Comparison of ENCODE assay signal across 24 cellular contexts in the genomic region with DNA sequence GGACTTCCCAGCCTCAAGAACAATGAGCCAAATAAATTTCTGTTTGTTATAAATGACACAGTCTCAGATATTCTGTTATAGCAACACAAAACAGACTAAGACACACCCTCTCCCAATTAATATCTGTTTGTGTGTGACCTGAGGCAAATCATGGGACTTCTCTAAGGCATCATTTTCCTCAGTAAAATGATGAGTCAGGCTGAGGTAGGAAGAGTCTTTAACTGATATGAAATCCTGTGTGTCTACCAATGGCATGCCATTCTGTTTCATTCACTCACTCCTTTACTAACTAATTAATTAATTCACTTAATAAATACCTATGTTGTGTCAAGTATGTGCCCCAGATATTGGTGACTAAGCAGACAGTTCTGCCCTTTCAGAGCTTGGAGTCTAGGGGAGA.
DNase-seq lines count a peak whose midpoint lies in the region; ATAC-seq, FAIRE-seq and TF ChIP-seq lines count a peak whose summit lies in the region.
"Had no signal": no experiment of that assay in that cellular context is flagged by ENCODE, and none has a peak within 500 bp of the region (broad histone marks: within the 10 kb centered on the region; RNA-seq: fewer than 3 reads in every experiment).

No MANE protein-coding gene starts in this region.

- H3K4me2 ChIP-seq in astrocyte (ENCODE audit: low read length), result no peak overlapping the region

- H4K20me1 ChIP-seq in astrocyte (ENCODE audit: insufficient read depth, low read length), result peaks cover under 1% of the 10 kb centered on the region

- H3K4me3 Mint-ChIP-seq in activated CD4-positive, alpha-beta T cell treated with anti-CD3 and anti-CD28 coated beads, Interleukin-2, amount 10 ng/mL, durations not matched to agents 24 days and 14 days, result peak overlapping the region; percentile 58
- H3K4me3 Mint-ChIP-seq in astrocyte (ENCODE audit: unreplicated experiment), result no peak overlapping the region
- H3K4me3 Mint-ChIP-seq in natural killer cell treated with Interleukin-12 subunit alpha and Interleukin-12 subunit beta and Interleukin-15 and Interleukin-18, amount 100 ng/mL, for 72 hours, result peak overlapping the region; percentile 3
- H3K4me3 Mint-ChIP-seq: endodermal cell, memory B cell, nephron had no signal

- H3K27me3 ChIP-seq in astrocyte (ENCODE audit: insufficient read depth, low read length), result no peaks in the 10 kb centered on the region

- TF ChIP-seq CTCF in astrocyte (IDR thresholded peaks at IDR 0.05; ENCODE audit: insufficient read depth, low read depth, low read length), result no peak

- H3K27me3 Mint-ChIP-seq in activated CD4-positive, alpha-beta T cell treated with anti-CD3 and anti-CD28 coated beads, Interleukin-2, amount 10 ng/mL, durations not matched to agents 24 days and 14 days, result no peaks in the 10 kb centered on the region
- no peaks in the 10 kb centered on the region for H3K27me3 Mint-ChIP-seq in astrocyte (ENCODE audit: low read depth, unreplicated experiment)
- H3K27me3 Mint-ChIP-seq in natural killer cell treated with Interleukin-12 subunit alpha and Interleukin-12 subunit beta and Interleukin-15 and Interleukin-18, amount 100 ng/mL, for 72 hours, result peaks cover 0 to 2% of the 10 kb centered on the region in 2 donors

- no peak for DNase-seq in activated CD4-positive, alpha-beta T cell treated with anti-CD3 and anti-CD28 coated beads, Interleukin-2, amount 10 ng/mL, durations not matched to agents 24 days and 14 days
- no peak for DNase-seq in activated CD4-positive, alpha-beta T cell treated with anti-CD3 and anti-CD28 coated beads for 48 hours
- DNase-seq in LoVo (ENCODE audit: low spot score) (peak; percentile 15), astrocyte (ENCODE audit: low read depth) (no peak), T-helper 2 cell (no peak), NCI-H510A (lab: John Stamatoyannopoulos, UW) (no peak), midbrain (lab: John Stamatoyannopoulos, UW) (no peak)
- DNase-seq in natural killer cell treated with Interleukin-12 subunit alpha and Interleukin-12 subunit beta and Interleukin-15 and Interleukin-18, amount 100 ng/mL, for 72 hours (ENCODE audit: low spot score), result no peak
- DNase-seq: activated CD4-positive, alpha-beta T cell treated with anti-CD3 and anti-CD28 coated beads for 4 hours; activated T-cell treated with anti-CD3 and anti-CD28 coated beads, Interleukin-2, amount 50 U/mL, for 1 hour; central memory CD4-positive, alpha-beta T cell; DMS53; endodermal cell; Karpas-422; NCI-H1417; NCI-H2171 treated with DMSO at 0.1 percent for 48 hours; stimulated activated CD4-positive, alpha-beta T cell treated with anti-CD3 and anti-CD28 coated beads, Interleukin-4, amount 100 ng/mL, for 4 hours had no signal

- FAIRE-seq in astrocyte (lab: Jason Lieb, UNC), result no peak
- FAIRE-seq: A204.1, islet of Langerhans had no signal

- H3K9me3 ChIP-seq in astrocyte (ENCODE audit: insufficient read depth, low read depth, low read length), result no peaks in the 10 kb centered on the region
- H3K9me3 ChIP-seq: thoracic aorta had no signal

- H3K4me1 Mint-ChIP-seq in activated CD4-positive, alpha-beta T cell treated with anti-CD3 and anti-CD28 coated beads, Interleukin-2, amount 10 ng/mL, durations not matched to agents 24 days and 14 days, result peaks cover 61% of the 10 kb centered on the region
- peaks cover 37% of the 10 kb centered on the region for H3K4me1 Mint-ChIP-seq in astrocyte (ENCODE audit: low read depth, unreplicated experiment)
- H3K4me1 Mint-ChIP-seq in natural killer cell treated with Interleukin-12 subunit alpha and Interleukin-12 subunit beta and Interleukin-15 and Interleukin-18, amount 100 ng/mL, for 72 hours (ENCODE audit: low read depth in 2 of 2), result peaks cover 24 to 31% of the 10 kb centered on the region in 2 donors
- H3K4me1 Mint-ChIP-seq: endodermal cell, memory B cell had no signal

- H3K27ac ChIP-seq in astrocyte (ENCODE audit: low read depth, low read length), result no peak overlapping the region
- H3K27ac ChIP-seq: skin epidermis, thoracic aorta had no signal

- no peaks in the 10 kb centered on the region for H3K79me2 ChIP-seq in astrocyte (ENCODE audit: insufficient read depth, low read length)

- peaks cover 14% of the 10 kb centered on the region for H3K9me3 Mint-ChIP-seq in activated CD4-positive, alpha-beta T cell treated with anti-CD3 and anti-CD28 coated beads, Interleukin-2, amount 10 ng/mL, durations not matched to agents 24 days and 14 days
- H3K9me3 Mint-ChIP-seq in astrocyte (ENCODE audit: unreplicated experiment), result peaks cover 5% of the 10 kb centered on the region
- peaks cover 6% of the 10 kb centered on the region for H3K9me3 Mint-ChIP-seq in natural killer cell treated with Interleukin-12 subunit alpha and Interleukin-12 subunit beta and Interleukin-15 and Interleukin-18, amount 100 ng/mL, for 72 hours
- H3K9me3 Mint-ChIP-seq: memory B cell had no signal

- no peak for ATAC-seq in natural killer cell treated with Interleukin-12 subunit alpha and Interleukin-12 subunit beta and Interleukin-15 and Interleukin-18, amount 100 ng/mL, for 72 hours

- peaks cover 22% of the 10 kb centered on the region for H3K4me1 ChIP-seq in astrocyte (ENCODE audit: insufficient read depth, low read length)

- H3K36me3 ChIP-seq in astrocyte (ENCODE audit: insufficient read depth, low read length), result no peaks in the 10 kb centered on the region
- H3K36me3 ChIP-seq: thoracic aorta had no signal

- H2AFZ ChIP-seq in astrocyte (ENCODE audit: low read depth, low read length), result no peak overlapping the region

- no peak overlapping the region for H3K4me3 ChIP-seq in astrocyte (ENCODE audit: insufficient read depth, low read depth, low read length)
- H3K4me3 ChIP-seq: skin epidermis, thoracic aorta had no signal

- intact Hi-C loops in activated CD4-positive, alpha-beta T cell treated with anti-CD3 and anti-CD28 coated beads, Interleukin-2, amount 10 ng/mL, durations not matched to agents 24 days and 14 days (cut with micrococcal nuclease), result loop anchor here (1.0 to 10.0 kb wide), 5 partner anchors 17 to 53 kb away; no protein-coding TSS in a partner anchor

- H3K27ac Mint-ChIP-seq in activated CD4-positive, alpha-beta T cell treated with anti-CD3 and anti-CD28 coated beads, Interleukin-2, amount 10 ng/mL, durations not matched to agents 24 days and 14 days, result peak overlapping the region; percentile 76
- H3K27ac Mint-ChIP-seq in astrocyte (ENCODE audit: unreplicated experiment), result peak overlapping the region; percentile 91
- peak overlapping the region; percentile 9 to 55 for H3K27ac Mint-ChIP-seq in natural killer cell treated with Interleukin-12 subunit alpha and Interleukin-12 subunit beta and Interleukin-15 and Interleukin-18, amount 100 ng/mL, for 72 hours
- H3K27ac Mint-ChIP-seq: endodermal cell, memory B cell, nephron, progenitor cell of endocrine pancreas had no signal

- no peak overlapping the region for H3K9ac ChIP-seq in astrocyte (ENCODE audit: low read length)

- peaks cover 11% of the 10 kb centered on the region for H3K36me3 Mint-ChIP-seq in activated CD4-positive, alpha-beta T cell treated with anti-CD3 and anti-CD28 coated beads, Interleukin-2, amount 10 ng/mL, durations not matched to agents 24 days and 14 days (ENCODE audit: low read depth)
- H3K36me3 Mint-ChIP-seq in astrocyte (ENCODE audit: low read depth, unreplicated experiment), result no peaks in the 10 kb centered on the region
- H3K36me3 Mint-ChIP-seq in natural killer cell treated with Interleukin-12 subunit alpha and Interleukin-12 subunit beta and Interleukin-15 and Interleukin-18, amount 100 ng/mL, for 72 hours, result no peaks in the 10 kb centered on the region
- H3K36me3 Mint-ChIP-seq: memory B cell had no signal

Comparison
In these comparisons a context has a peak if more than half of its experiments do, and no peak if none do; other contexts are left out.
1. H3K27ac Mint-ChIP-seq: peak in every context shown above with its lines; median percentile 91 in astrocyte; 76 in activated CD4-positive, alpha-beta T cell treated with anti-CD3 and anti-CD28 coated beads, Interleukin-2, amount 10 ng/mL, durations not matched to agents 24 days and 14 days; 32 in natural killer cell treated with Interleukin-12 subunit alpha and Interleukin-12 subunit beta and Interleukin-15 and Interleukin-18, amount 100 ng/mL, for 72 hours.